ENCODE assay signal across 19 cellular contexts in the genomic region with DNA sequence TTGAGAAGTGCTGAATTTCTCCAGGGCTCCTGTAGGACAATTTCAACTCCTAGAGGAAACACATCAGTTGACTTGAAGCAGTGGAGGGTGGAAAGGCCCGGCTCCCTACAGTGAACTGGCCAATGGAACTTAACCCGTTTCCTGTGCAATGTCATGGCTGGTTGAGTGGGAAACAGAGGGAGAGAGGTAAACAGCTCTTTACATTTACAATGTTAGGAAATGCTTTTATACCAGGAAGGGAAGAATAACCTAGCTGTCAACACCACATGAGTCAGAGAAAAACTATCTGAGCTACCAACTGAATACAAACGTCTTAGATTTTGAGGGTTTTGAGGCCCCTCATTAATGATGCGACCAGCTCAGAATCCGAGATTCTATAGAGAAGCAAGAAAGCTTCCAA. TPM values are rescaled to one million over a fixed set of nuclear protein-coding genes. Genes with fewer than 3 reads are reported as not detected.
A peak's percentile ranks its signal among the peaks of the same experiment; 100 is the strongest.
DNase-seq lines count a peak whose midpoint lies in the region; ATAC-seq lines count a peak whose summit lies in the region.
"Had no signal": no experiment of that assay in that cellular context is flagged by ENCODE, and none has a peak within 500 bp of the region (broad histone marks: within the 10 kb centered on the region; RNA-seq: fewer than 3 reads in every experiment).

No MANE protein-coding gene starts in this region.

- H3K4me3 Mint-ChIP-seq in activated T-helper 17 cell treated with anti-CD3 and anti-CD28 coated beads, Interleukin-2, amount 50 U/mL, for 72 hours: no peak overlapping the region
- no peak overlapping the region for H3K4me3 Mint-ChIP-seq in activated CD4-positive, alpha-beta T cell treated with anti-CD3 and anti-CD28 coated beads for 36 hours
- H3K4me3 Mint-ChIP-seq: IgD-negative memory B cell had no signal

- in situ Hi-C loops in ACHN (cut with HindIII; ENCODE audit: low pct_ligation_motif_present, low pct_unique_long_range_greater_than_20kb, low sequenced_read_pairs): no loop called here

- peak; percentile 5 for DNase-seq in ACHN
- peak; percentile 28 for DNase-seq in HK-2 (ENCODE audit: unreplicated experiment)
- DNase-seq in glomerular visceral epithelial cell (ENCODE audit: extremely low spot score): peak; percentile 33
- DNase-seq in activated CD4-positive, alpha-beta T cell treated with anti-CD3 and anti-CD28 coated beads for 36 hours: no peak
- no peak for DNase-seq in stimulated activated CD4-positive, alpha-beta T cell treated with anti-CD3 and anti-CD28 coated beads, Interleukin-2, amount 100 ng/mL, for 24 hours
- no peak for DNase-seq in NK-92 treated with Interleukin-12 subunit alpha and Interleukin-12 subunit beta, amount 100 ng/mL, for 24 hours (lab: John Stamatoyannopoulos, UW)
- DNase-seq: activated naive CD4-positive, alpha-beta T cell treated with anti-CD3 and anti-CD28 coated beads, Interleukin-2, amount 50 U/mL, for 16 hours; Caco-2; central memory CD4-positive, alpha-beta T cell; foreskin keratinocyte; left ventricle myocardium inferior; NCI-H2029; NCI-H510A treated with DMSO at 0.1 percent for 48 hours; SIG-M5; stimulated activated CD4-positive, alpha-beta T cell treated with anti-CD3 and anti-CD28 coated beads, Interleukin-4, amount 100 ng/mL, for 1 hour had no signal

- no peaks in the 10 kb centered on the region for H3K9me3 Mint-ChIP-seq in activated T-helper 17 cell treated with anti-CD3 and anti-CD28 coated beads, Interleukin-2, amount 50 U/mL, for 72 hours
- H3K9me3 Mint-ChIP-seq in activated CD4-positive, alpha-beta T cell treated with anti-CD3 and anti-CD28 coated beads for 36 hours (ENCODE audit: low read depth): no peaks in the 10 kb centered on the region
- H3K9me3 Mint-ChIP-seq: IgD-negative memory B cell had no signal

- peak overlapping the region; percentile 48 for H3K27ac Mint-ChIP-seq in activated T-helper 17 cell treated with anti-CD3 and anti-CD28 coated beads, Interleukin-2, amount 50 U/mL, for 72 hours
- H3K27ac Mint-ChIP-seq in activated CD4-positive, alpha-beta T cell treated with anti-CD3 and anti-CD28 coated beads for 36 hours: no peak overlapping the region

- CTCF ChIA-PET in activated CD4-positive, alpha-beta T cell treated with anti-CD3 and anti-CD28 coated beads for 36 hours (lab: Charles Lee): interaction anchor here (0.7 to 0.9 kb wide), 3 partner anchors 15 to 443 kb away, joined by 3 read pairs; no protein-coding TSS in a partner anchor

- no peaks in the 10 kb centered on the region for H3K27me3 Mint-ChIP-seq in activated T-helper 17 cell treated with anti-CD3 and anti-CD28 coated beads, Interleukin-2, amount 50 U/mL, for 72 hours
- no peaks in the 10 kb centered on the region for H3K27me3 Mint-ChIP-seq in activated CD4-positive, alpha-beta T cell treated with anti-CD3 and anti-CD28 coated beads for 36 hours
- H3K27me3 Mint-ChIP-seq: IgD-negative memory B cell had no signal

- peaks cover 100% of the 10 kb centered on the region for H3K36me3 Mint-ChIP-seq in activated T-helper 17 cell treated with anti-CD3 and anti-CD28 coated beads, Interleukin-2, amount 50 U/mL, for 72 hours (ENCODE audit: low read depth)
- H3K36me3 Mint-ChIP-seq in activated CD4-positive, alpha-beta T cell treated with anti-CD3 and anti-CD28 coated beads for 36 hours (ENCODE audit: low read depth): peaks cover 43% of the 10 kb centered on the region

- POLR2A ChIA-PET in activated CD4-positive, alpha-beta T cell treated with anti-CD3 and anti-CD28 coated beads for 36 hours (lab: Charles Lee): no interaction called here

- H3K4me1 Mint-ChIP-seq in activated T-helper 17 cell treated with anti-CD3 and anti-CD28 coated beads, Interleukin-2, amount 50 U/mL, for 72 hours: peaks cover 5% of the 10 kb centered on the region
- H3K4me1 Mint-ChIP-seq in activated CD4-positive, alpha-beta T cell treated with anti-CD3 and anti-CD28 coated beads for 36 hours: no peaks in the 10 kb centered on the region
- H3K4me1 Mint-ChIP-seq: IgD-negative memory B cell had no signal

- intact Hi-C loops in activated CD4-positive, alpha-beta T cell treated with anti-CD3 and anti-CD28 coated beads for 36 hours (cut with DNase I, micrococcal nuclease): no loop called here

- ATAC-seq in activated T-helper 17 cell treated with anti-CD3 and anti-CD28 coated beads, Interleukin-2, amount 50 U/mL, for 72 hours (replicated peaks): no peak
- no peak for ATAC-seq in esophagus mucosa
- no peak for ATAC-seq in activated CD4-positive, alpha-beta T cell treated with anti-CD3 and anti-CD28 coated beads for 36 hours
- ATAC-seq: foreskin keratinocyte had no signal

RNA-seq across cellular contexts. Expression of a gene that starts 36.7 kb away (rescaled TPM):
- total RNA-seq in activated T-helper 17 cell treated with anti-CD3 and anti-CD28 coated beads, Interleukin-2, amount 50 U/mL, for 72 hours: 100 to 1,000 TPM; 161 to 244 TPM
- 11.6 TPM for total RNA-seq in esophagus mucosa
- 100 to 1,000 TPM; 109 to 118 TPM for total RNA-seq in activated CD4-positive, alpha-beta T cell treated with anti-CD3 and anti-CD28 coated beads for 36 hours

RNA-seq across cellular contexts. Expression of a gene that starts 48.5 kb away (rescaled TPM):
- 10 to 100 TPM in 1 of 2 donors, 1 to 10 TPM in 1; 9.9 to 11.3 TPM for total RNA-seq in activated T-helper 17 cell treated with anti-CD3 and anti-CD28 coated beads, Interleukin-2, amount 50 U/mL, for 72 hours
- total RNA-seq in esophagus mucosa: 2.4 TPM
- 10 to 100 TPM in 1 of 2 experiments, 1 to 10 TPM in 1; 7.4 to 10.9 TPM for total RNA-seq in activated CD4-positive, alpha-beta T cell treated with anti-CD3 and anti-CD28 coated beads for 36 hours

RNA-seq across cellular contexts. Expression of a gene that starts 48.8 kb away (rescaled TPM):
- total RNA-seq in activated T-helper 17 cell treated with anti-CD3 and anti-CD28 coated beads, Interleukin-2, amount 50 U/mL, for 72 hours: 100 to 1,000 TPM; 154 to 206 TPM
- 25.2 TPM for total RNA-seq in esophagus mucosa
- total RNA-seq in activated CD4-positive, alpha-beta T cell treated with anti-CD3 and anti-CD28 coated beads for 36 hours: 100 to 1,000 TPM; 193 to 194 TPM

RNA-seq across cellular contexts. Expression of a gene that starts 50.9 kb away (rescaled TPM):
- 1 to 10 TPM in 1 of 2 donors, not detected in 1; 1.4 TPM for total RNA-seq in activated T-helper 17 cell treated with anti-CD3 and anti-CD28 coated beads, Interleukin-2, amount 50 U/mL, for 72 hours
- not detected for total RNA-seq in esophagus mucosa
- under 1 TPM in 1 of 2 experiments, not detected in 1; 0.12 TPM for total RNA-seq in activated CD4-positive, alpha-beta T cell treated with anti-CD3 and anti-CD28 coated beads for 36 hours
- total RNA-seq: suprapubic skin had no signal

Comparison
In these comparisons a context has a peak if more than half of its experiments do, and no peak if none do; other contexts are left out.
1. DNase-seq: peak in ACHN (single experiment), HK-2 (single experiment) and glomerular visceral epithelial cell (single experiment); none in activated CD4-positive, alpha-beta T cell treated with anti-CD3 and anti-CD28 coated beads for 36 hours (single experiment), stimulated activated CD4-positive, alpha-beta T cell treated with anti-CD3 and anti-CD28 coated beads, Interleukin-2, amount 100 ng/mL, for 24 hours (0 of 2) and NK-92 treated with Interleukin-12 subunit alpha and Interleukin-12 subunit beta, amount 100 ng/mL, for 24 hours (single experiment).